1 cellular context compared by ENCODE assay signal in genomic region chr6:150403458-150404245, GRCh38.
TF ChIP-seq lines count a peak whose summit lies in the region.

No MANE protein-coding gene starts in this region.

TF ChIP-seq in HEK293, 187 proteins besides CTCF, POLR2A, EP300 and RAD21 (continued from another document):
- TF ChIP-seq, protein P1, sequence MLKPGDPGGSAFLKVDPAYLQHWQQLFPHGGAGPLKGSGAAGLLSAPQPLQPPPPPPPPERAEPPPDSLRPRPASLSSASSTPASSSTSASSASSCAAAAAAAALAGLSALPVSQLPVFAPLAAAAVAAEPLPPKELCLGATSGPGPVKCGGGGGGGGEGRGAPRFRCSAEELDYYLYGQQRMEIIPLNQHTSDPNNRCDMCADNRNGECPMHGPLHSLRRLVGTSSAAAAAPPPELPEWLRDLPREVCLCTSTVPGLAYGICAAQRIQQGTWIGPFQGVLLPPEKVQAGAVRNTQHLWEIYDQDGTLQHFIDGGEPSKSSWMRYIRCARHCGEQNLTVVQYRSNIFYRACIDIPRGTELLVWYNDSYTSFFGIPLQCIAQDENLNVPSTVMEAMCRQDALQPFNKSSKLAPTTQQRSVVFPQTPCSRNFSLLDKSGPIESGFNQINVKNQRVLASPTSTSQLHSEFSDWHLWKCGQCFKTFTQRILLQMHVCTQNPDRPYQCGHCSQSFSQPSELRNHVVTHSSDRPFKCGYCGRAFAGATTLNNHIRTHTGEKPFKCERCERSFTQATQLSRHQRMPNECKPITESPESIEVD (tag by site-specific recombination; IDR thresholded peaks at IDR 0.05): peak; percentile 97
- peak; percentile 80; the same call in 1 of the 2 replicates for TF ChIP-seq ZNF558 (tag by site-specific recombination; IDR thresholded peaks at IDR 0.05)
- peak; percentile 89 for TF ChIP-seq GLIS2 (tag by site-specific recombination; IDR thresholded peaks at IDR 0.05)
- peak; percentile 97 for TF ChIP-seq ZNF629 (tag by site-specific recombination; IDR thresholded peaks at IDR 0.05)
- TF ChIP-seq, protein P2, sequence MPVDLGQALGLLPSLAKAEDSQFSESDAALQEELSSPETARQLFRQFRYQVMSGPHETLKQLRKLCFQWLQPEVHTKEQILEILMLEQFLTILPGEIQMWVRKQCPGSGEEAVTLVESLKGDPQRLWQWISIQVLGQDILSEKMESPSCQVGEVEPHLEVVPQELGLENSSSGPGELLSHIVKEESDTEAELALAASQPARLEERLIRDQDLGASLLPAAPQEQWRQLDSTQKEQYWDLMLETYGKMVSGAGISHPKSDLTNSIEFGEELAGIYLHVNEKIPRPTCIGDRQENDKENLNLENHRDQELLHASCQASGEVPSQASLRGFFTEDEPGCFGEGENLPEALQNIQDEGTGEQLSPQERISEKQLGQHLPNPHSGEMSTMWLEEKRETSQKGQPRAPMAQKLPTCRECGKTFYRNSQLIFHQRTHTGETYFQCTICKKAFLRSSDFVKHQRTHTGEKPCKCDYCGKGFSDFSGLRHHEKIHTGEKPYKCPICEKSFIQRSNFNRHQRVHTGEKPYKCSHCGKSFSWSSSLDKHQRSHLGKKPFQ (tag by site-specific recombination; IDR thresholded peaks at IDR 0.05): peak; percentile 84
